In the genomic region with DNA sequence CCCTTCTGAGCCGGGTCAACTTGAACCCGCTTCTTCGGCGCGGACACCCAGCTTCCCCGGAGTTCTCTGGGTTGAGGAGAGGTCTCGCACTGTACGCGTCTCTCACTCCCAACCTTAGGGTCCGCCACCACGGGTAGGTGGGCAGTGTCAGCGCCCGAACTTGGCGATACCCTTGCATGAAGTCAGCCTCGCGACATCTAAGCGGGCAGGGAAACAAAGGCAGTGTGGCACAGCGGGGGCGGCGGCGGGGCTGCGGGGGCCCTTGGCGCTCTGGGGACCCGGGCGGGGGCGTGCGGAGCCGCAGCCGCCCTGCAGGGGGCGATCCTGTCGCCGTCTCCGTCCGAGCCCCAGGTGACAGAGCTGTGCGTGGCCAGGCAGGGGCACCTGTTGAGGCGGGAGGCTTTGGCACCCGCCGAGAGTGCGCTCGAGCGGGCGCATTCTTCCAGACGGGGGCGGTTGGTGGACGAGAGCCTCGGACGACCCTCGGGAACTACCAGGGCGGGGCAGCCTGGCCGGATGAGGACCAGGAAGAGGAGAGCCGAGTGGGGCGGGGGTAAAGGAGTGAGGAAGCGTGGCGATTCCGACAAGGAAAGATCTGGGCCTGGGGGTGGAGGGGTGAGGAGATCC, we compare ENCODE assay signal across 8 cellular contexts. TPM values are rescaled to one million over a fixed set of nuclear protein-coding genes. Genes with fewer than 3 reads are reported as not detected.
DNase-seq lines count a peak whose midpoint lies in the region; ATAC-seq and TF ChIP-seq lines count a peak whose summit lies in the region.

No MANE protein-coding gene starts in this region.

- peaks cover 33 to 56% of the 10 kb centered on the region in 2 donors for H3K27me3 Mint-ChIP-seq in CD4-positive, alpha-beta memory T cell
- H3K27me3 Mint-ChIP-seq in naive thymus-derived CD4-positive, alpha-beta T cell, result peaks cover 30 to 74% (median 51%) of the 10 kb centered on the region in 5 donors
- peaks cover 52% of the 10 kb centered on the region for H3K27me3 Mint-ChIP-seq in type B pancreatic cell

- DNase-seq in CD4-positive, alpha-beta memory T cell, result peak in 4 of 5 donors; percentile 9 to 16 (median 12)
- no peak for DNase-seq in HFF-Myc (ENCODE audit: extremely low read depth, low read depth)
- peak; percentile 69 for DNase-seq in activated CD4-positive, alpha-beta T cell treated with anti-CD3 and anti-CD28 coated beads for 48 hours
- DNase-seq in epithelial cell of esophagus (ENCODE audit: low read depth), result peak; percentile 27
- peak in 5 of 9 donors; percentile 4 to 52 (median 12) for DNase-seq in naive thymus-derived CD4-positive, alpha-beta T cell
- DNase-seq in type B pancreatic cell (ENCODE audit: extremely low spot score, unreplicated experiment), result no peak
- no peak for DNase-seq in cerebellar cortex (ENCODE audit: low spot score)

- H3K9me3 ChIP-seq in CD4-positive, alpha-beta memory T cell (ENCODE audit: control insufficient read depth in 1 of 2, low read length in 2 of 2), result no peaks in the 10 kb centered on the region
- H3K9me3 ChIP-seq in naive thymus-derived CD4-positive, alpha-beta T cell (ENCODE audit: control insufficient read depth in 2 of 3, low read length in 3 of 3), result no peaks in the 10 kb centered on the region

- H3K27me3 ChIP-seq in CD4-positive, alpha-beta memory T cell (ENCODE audit: insufficient read depth, low read length), result peaks cover 27% of the 10 kb centered on the region
- peaks cover 0 to 10% of the 10 kb centered on the region in 2 donors for H3K27me3 ChIP-seq in naive thymus-derived CD4-positive, alpha-beta T cell (ENCODE audit: control insufficient read depth in 2 of 2, insufficient read depth in 2 of 2, low read length in 2 of 2)

- peaks cover 0 to 16% (median 3%) of the 10 kb centered on the region in 4 donors for H3K4me1 Mint-ChIP-seq in CD4-positive, alpha-beta memory T cell
- peaks cover 0 to 16% (median 5%) of the 10 kb centered on the region in 7 donors for H3K4me1 Mint-ChIP-seq in naive thymus-derived CD4-positive, alpha-beta T cell
- H3K4me1 Mint-ChIP-seq in type B pancreatic cell (ENCODE audit: unreplicated experiment), result peaks cover 8% of the 10 kb centered on the region

- H3K36me3 Mint-ChIP-seq in CD4-positive, alpha-beta memory T cell, result no peaks in the 10 kb centered on the region
- peaks cover 0 to 4% (median 0%) of the 10 kb centered on the region in 5 donors for H3K36me3 Mint-ChIP-seq in naive thymus-derived CD4-positive, alpha-beta T cell
- no peaks in the 10 kb centered on the region for H3K36me3 Mint-ChIP-seq in type B pancreatic cell

- intact Hi-C loops in CD4-positive, alpha-beta memory T cell (cut with micrococcal nuclease), result no loop called here
- intact Hi-C loops in naive thymus-derived CD4-positive, alpha-beta T cell (cut with micrococcal nuclease), result loop anchor here in 1 of 2 donors (1.0 to 5.0 kb wide), 3 partner anchors 137 to 311 kb away; a partner anchor contains a TSS

- no peaks in the 10 kb centered on the region for H3K36me3 ChIP-seq in CD4-positive, alpha-beta memory T cell (ENCODE audit: insufficient read depth, low read length)
- no peaks in the 10 kb centered on the region for H3K36me3 ChIP-seq in naive thymus-derived CD4-positive, alpha-beta T cell (ENCODE audit: control insufficient read depth in 2 of 3, insufficient read depth in 3 of 3, low read length in 3 of 3)

- H3K9me3 Mint-ChIP-seq in CD4-positive, alpha-beta memory T cell, result no peaks in the 10 kb centered on the region
- H3K9me3 Mint-ChIP-seq in naive thymus-derived CD4-positive, alpha-beta T cell, result peaks cover 0 to 2% (median 0%) of the 10 kb centered on the region in 11 donors
- H3K9me3 Mint-ChIP-seq in type B pancreatic cell, result no peaks in the 10 kb centered on the region

- H3K4me1 ChIP-seq in CD4-positive, alpha-beta memory T cell (ENCODE audit: insufficient read depth, low read length), result peaks cover 11% of the 10 kb centered on the region
- no peaks in the 10 kb centered on the region for H3K4me1 ChIP-seq in naive thymus-derived CD4-positive, alpha-beta T cell (ENCODE audit: control insufficient read depth in 2 of 2, insufficient read depth in 2 of 2, low read length in 2 of 2)

- CTCF ChIA-PET in CD4-positive, alpha-beta memory T cell (lab: Charles Lee; ENCODE audit: partially characterized antibody), result interaction anchor here (0.7 to 0.9 kb wide), 2 partner anchors 9 to 198 kb away, joined by 3 to 4 read pairs; no protein-coding TSS in a partner anchor
- CTCF ChIA-PET in naive thymus-derived CD4-positive, alpha-beta T cell (lab: Charles Lee), result no interaction called here

- POLR2A ChIA-PET in CD4-positive, alpha-beta memory T cell (lab: Charles Lee; ENCODE audit: partially characterized antibody), result no interaction called here
- POLR2A ChIA-PET in naive thymus-derived CD4-positive, alpha-beta T cell (lab: Charles Lee), result no interaction called here

- peak; percentile 69 for ATAC-seq in naive thymus-derived CD4-positive, alpha-beta T cell
- ATAC-seq in GM21526 (IDR thresholded peaks at IDR 0.05; ENCODE audit: low FRiP score, unreplicated experiment), result no peak

- peak overlapping the region; percentile 42 to 82 (median 71) for H3K4me3 Mint-ChIP-seq in CD4-positive, alpha-beta memory T cell
- H3K4me3 Mint-ChIP-seq in naive thymus-derived CD4-positive, alpha-beta T cell, result peak overlapping the region in 9 of 10 donors; percentile 21 to 85 (median 65)
- peak overlapping the region; percentile 86 for H3K4me3 Mint-ChIP-seq in type B pancreatic cell

- TF ChIP-seq CTCF in HFF-Myc (IDR thresholded peaks at IDR 0.05; ENCODE audit: low read depth, low read length, missing control alignments) (peak; percentile 37), epithelial cell of esophagus (IDR thresholded peaks at IDR 0.05; ENCODE audit: insufficient read depth, low read depth, low read length, missing control alignments) (peak; percentile 44), type B pancreatic cell (conservative IDR thresholded peaks at IDR 0.05) (peak; percentile 88)

- peak overlapping the region in 1 of 2 donors; percentile 19 for H3K4me3 ChIP-seq in CD4-positive, alpha-beta memory T cell (ENCODE audit: low read length in 2 of 2)
- H3K4me3 ChIP-seq in HFF-Myc (replicated peaks; ENCODE audit: low read depth, low read length) (peak overlapping the region; percentile 43), epithelial cell of esophagus (ENCODE audit: low read length) (no peak overlapping the region)
- H3K4me3 ChIP-seq in naive thymus-derived CD4-positive, alpha-beta T cell (ENCODE audit: low read length), result no peak overlapping the region

- H3K27ac ChIP-seq in CD4-positive, alpha-beta memory T cell (ENCODE audit: low read depth, low read length), result no peak overlapping the region
- H3K27ac ChIP-seq in naive thymus-derived CD4-positive, alpha-beta T cell (ENCODE audit: low read depth, low read length), result no peak overlapping the region

- no peak overlapping the region for H3K27ac Mint-ChIP-seq in CD4-positive, alpha-beta memory T cell
- no peak overlapping the region for H3K27ac Mint-ChIP-seq in naive thymus-derived CD4-positive, alpha-beta T cell
- no peak overlapping the region for H3K27ac Mint-ChIP-seq in type B pancreatic cell

RNA-seq across cellular contexts. Expression of a gene that starts 1.1 kb away (rescaled TPM):
- total RNA-seq in CD4-positive, alpha-beta memory T cell, result under 1 TPM in 1 of 2 experiments, not detected in 1; 0.06 TPM
- polyA plus RNA-seq in CD4-positive, alpha-beta memory T cell, result not detected
- total RNA-seq in naive thymus-derived CD4-positive, alpha-beta T cell, result under 1 TPM in 2 of 5 experiments, not detected in 3; 0.07 to 0.65 TPM
- not detected for polyA plus RNA-seq in naive thymus-derived CD4-positive, alpha-beta T cell
- total RNA-seq in type B pancreatic cell (ENCODE audit: low replicate concordance), result 2.9 and 12.4 TPM in 2 replicates

Comparison
In these comparisons a context has a peak if more than half of its experiments do, and no peak if none do; other contexts are left out.
1. DNase-seq: peak in CD4-positive, alpha-beta memory T cell (4 of 5), activated CD4-positive, alpha-beta T cell treated with anti-CD3 and anti-CD28 coated beads for 48 hours (single experiment), epithelial cell of esophagus (single experiment) and naive thymus-derived CD4-positive, alpha-beta T cell (5 of 9); none in HFF-Myc (single experiment), type B pancreatic cell (single experiment) and cerebellar cortex (single experiment).
2. CTCF ChIP-seq: peak in every context shown above with its lines; median percentile 88 in type B pancreatic cell; 44 in epithelial cell of esophagus; 37 in HFF-Myc.
3. Peak in every context shown above with its lines, with median percentiles within 50 percentile points of each other: H3K4me3 Mint-ChIP-seq.